Comparison of ENCODE assay signal across 1 cellular context in genomic region chr1:108203582-108203981, GRCh38. TPM values are rescaled to one million over a fixed set of nuclear protein-coding genes. Genes with fewer than 3 reads are reported as not detected.
"Had no signal": no experiment of that assay in that cellular context is flagged by ENCODE, and none has a peak within 500 bp of the region (broad histone marks: within the 10 kb centered on the region; RNA-seq: fewer than 3 reads in every experiment).

No MANE protein-coding gene starts in this region.

RNA-seq across cellular contexts. Expression of gene NBPF4, which starts 40.3 kb away (rescaled TPM):
- total RNA-seq: GM12878 had no signal
- polyA plus RNA-seq: GM12878 had no signal
